ENCODE assay signal across 1 cellular context in the genomic region with DNA sequence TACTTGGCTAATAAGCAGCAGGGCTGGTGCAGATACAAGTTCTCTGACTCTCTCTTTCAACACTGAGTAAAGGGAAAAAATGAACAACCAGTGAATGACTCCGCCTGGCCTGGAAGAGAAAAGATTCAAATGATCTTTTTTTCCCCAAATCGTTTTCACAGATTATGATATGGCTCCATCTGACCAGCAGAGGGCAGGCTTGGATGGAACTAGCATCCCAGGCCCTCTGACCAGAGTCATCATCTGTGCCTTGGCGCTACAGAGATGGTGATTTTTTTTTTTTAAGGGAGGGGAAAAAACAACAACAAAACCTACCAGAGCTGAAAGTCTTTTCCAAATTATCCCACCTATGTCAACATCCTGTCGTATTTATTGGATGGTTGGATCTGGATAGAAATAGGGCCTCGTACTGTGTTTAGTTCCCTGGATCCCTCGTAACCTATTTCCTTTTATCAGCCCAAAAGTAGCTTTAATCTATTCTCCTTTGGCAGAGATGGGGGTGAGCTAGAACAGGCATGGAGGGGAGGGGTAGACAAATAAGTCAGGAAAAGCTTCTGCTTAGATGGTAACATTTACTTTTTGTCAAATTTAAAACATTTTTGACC.
TF ChIP-seq lines count a peak whose summit lies in the region.

No MANE protein-coding gene starts in this region.

TF ChIP-seq in K562, 482 proteins besides CTCF, POLR2A, EP300 and RAD21 (continued from another document and continues in another):
- TF ChIP-seq ZBTB40 (IDR thresholded peaks at IDR 0.05) (no peak), ZBTB40 (CRISPR knock-in tag; IDR thresholded peaks at IDR 0.05) (no peak), ZNF766 (CRISPR knock-in tag; conservative IDR thresholded peaks at IDR 0.05) (0 out of 2 replicates have a peak, but pooled peaks have one; percentile 37), ZNF551 (CRISPR knock-in tag; IDR thresholded peaks at IDR 0.05) (no peak), CC2D1A (IDR thresholded peaks at IDR 0.05) (peak; percentile 54; the same call in 1 of the 2 replicates), PYGO2 (tag; IDR thresholded peaks at IDR 0.05) (no peak), PATZ1 (CRISPR knock-in tag; IDR thresholded peaks at IDR 0.05; ENCODE audit: borderline replicate concordance) (no peak), ZBTB17 (CRISPR knock-in tag; IDR thresholded peaks at IDR 0.05) (no peak), ZNF707 (CRISPR knock-in tag; conservative IDR thresholded peaks at IDR 0.05) (no peak), SP2 (IDR thresholded peaks at IDR 0.05; ENCODE audit: extremely low read depth, low read depth, low read length, poor library complexity, severe bottlenecking) (no peak), ZNF143 (CRISPR knock-in tag; IDR thresholded peaks at IDR 0.05) (no peak), XRCC3 (IDR thresholded peaks at IDR 0.05) (no peak), NFYB (IDR thresholded peaks at IDR 0.05; ENCODE audit: extremely low read depth, insufficient read length) (no peak), JUND (IDR thresholded peaks at IDR 0.05; ENCODE audit: borderline replicate concordance, low read depth, low read length) (peak; percentile 45; the same call in 1 of the 2 replicates), JUND (tag; IDR thresholded peaks at IDR 0.05; ENCODE audit: borderline replicate concordance, low read depth, low read length) (no peak; the same call in 2 of the 3 replicates), TAF15 (IDR thresholded peaks at IDR 0.05; ENCODE audit: low read depth, low read length) (no peak), HEY1 (CRISPR knock-in tag; IDR thresholded peaks at IDR 0.05; ENCODE audit: borderline replicate concordance) (no peak), ZFP30 (CRISPR knock-in tag; IDR thresholded peaks at IDR 0.05; ENCODE audit: borderline replicate concordance) (no peak), WHSC1 (IDR thresholded peaks at IDR 0.05; ENCODE audit: low read length) (no peak), FIP1L1 (IDR thresholded peaks at IDR 0.05; ENCODE audit: low read depth, low read length, poor library complexity, severe bottlenecking) (no peak)
- TF ChIP-seq, protein P1, sequence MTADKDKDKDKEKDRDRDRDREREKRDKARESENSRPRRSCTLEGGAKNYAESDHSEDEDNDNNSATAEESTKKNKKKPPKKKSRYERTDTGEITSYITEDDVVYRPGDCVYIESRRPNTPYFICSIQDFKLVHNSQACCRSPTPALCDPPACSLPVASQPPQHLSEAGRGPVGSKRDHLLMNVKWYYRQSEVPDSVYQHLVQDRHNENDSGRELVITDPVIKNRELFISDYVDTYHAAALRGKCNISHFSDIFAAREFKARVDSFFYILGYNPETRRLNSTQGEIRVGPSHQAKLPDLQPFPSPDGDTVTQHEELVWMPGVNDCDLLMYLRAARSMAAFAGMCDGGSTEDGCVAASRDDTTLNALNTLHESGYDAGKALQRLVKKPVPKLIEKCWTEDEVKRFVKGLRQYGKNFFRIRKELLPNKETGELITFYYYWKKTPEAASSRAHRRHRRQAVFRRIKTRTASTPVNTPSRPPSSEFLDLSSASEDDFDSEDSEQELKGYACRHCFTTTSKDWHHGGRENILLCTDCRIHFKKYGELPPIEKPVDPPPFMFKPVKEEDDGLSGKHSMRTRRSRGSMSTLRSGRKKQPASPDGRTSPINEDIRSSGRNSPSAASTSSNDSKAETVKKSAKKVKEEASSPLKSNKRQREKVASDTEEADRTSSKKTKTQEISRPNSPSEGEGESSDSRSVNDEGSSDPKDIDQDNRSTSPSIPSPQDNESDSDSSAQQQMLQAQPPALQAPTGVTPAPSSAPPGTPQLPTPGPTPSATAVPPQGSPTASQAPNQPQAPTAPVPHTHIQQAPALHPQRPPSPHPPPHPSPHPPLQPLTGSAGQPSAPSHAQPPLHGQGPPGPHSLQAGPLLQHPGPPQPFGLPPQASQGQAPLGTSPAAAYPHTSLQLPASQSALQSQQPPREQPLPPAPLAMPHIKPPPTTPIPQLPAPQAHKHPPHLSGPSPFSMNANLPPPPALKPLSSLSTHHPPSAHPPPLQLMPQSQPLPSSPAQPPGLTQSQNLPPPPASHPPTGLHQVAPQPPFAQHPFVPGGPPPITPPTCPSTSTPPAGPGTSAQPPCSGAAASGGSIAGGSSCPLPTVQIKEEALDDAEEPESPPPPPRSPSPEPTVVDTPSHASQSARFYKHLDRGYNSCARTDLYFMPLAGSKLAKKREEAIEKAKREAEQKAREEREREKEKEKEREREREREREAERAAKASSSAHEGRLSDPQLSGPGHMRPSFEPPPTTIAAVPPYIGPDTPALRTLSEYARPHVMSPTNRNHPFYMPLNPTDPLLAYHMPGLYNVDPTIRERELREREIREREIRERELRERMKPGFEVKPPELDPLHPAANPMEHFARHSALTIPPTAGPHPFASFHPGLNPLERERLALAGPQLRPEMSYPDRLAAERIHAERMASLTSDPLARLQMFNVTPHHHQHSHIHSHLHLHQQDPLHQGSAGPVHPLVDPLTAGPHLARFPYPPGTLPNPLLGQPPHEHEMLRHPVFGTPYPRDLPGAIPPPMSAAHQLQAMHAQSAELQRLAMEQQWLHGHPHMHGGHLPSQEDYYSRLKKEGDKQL (CRISPR knock-in tag; IDR thresholded peaks at IDR 0.05; ENCODE audit: borderline replicate concordance): no peak
- TF ChIP-seq, protein P2, sequence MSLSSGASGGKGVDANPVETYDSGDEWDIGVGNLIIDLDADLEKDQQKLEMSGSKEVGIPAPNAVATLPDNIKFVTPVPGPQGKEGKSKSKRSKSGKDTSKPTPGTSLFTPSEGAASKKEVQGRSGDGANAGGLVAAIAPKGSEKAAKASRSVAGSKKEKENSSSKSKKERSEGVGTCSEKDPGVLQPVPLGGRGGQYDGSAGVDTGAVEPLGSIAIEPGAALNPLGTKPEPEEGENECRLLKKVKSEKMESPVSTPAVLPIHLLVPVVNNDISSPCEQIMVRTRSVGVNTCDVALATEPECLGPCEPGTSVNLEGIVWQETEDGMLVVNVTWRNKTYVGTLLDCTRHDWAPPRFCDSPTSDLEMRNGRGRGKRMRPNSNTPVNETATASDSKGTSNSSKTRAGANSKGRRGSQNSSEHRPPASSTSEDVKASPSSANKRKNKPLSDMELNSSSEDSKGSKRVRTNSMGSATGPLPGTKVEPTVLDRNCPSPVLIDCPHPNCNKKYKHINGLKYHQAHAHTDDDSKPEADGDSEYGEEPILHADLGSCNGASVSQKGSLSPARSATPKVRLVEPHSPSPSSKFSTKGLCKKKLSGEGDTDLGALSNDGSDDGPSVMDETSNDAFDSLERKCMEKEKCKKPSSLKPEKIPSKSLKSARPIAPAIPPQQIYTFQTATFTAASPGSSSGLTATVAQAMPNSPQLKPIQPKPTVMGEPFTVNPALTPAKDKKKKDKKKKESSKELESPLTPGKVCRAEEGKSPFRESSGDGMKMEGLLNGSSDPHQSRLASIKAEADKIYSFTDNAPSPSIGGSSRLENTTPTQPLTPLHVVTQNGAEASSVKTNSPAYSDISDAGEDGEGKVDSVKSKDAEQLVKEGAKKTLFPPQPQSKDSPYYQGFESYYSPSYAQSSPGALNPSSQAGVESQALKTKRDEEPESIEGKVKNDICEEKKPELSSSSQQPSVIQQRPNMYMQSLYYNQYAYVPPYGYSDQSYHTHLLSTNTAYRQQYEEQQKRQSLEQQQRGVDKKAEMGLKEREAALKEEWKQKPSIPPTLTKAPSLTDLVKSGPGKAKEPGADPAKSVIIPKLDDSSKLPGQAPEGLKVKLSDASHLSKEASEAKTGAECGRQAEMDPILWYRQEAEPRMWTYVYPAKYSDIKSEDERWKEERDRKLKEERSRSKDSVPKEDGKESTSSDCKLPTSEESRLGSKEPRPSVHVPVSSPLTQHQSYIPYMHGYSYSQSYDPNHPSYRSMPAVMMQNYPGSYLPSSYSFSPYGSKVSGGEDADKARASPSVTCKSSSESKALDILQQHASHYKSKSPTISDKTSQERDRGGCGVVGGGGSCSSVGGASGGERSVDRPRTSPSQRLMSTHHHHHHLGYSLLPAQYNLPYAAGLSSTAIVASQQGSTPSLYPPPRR (CRISPR knock-in tag; IDR thresholded peaks at IDR 0.05; ENCODE audit: borderline replicate concordance): no peak
- TF ChIP-seq, protein P3, sequence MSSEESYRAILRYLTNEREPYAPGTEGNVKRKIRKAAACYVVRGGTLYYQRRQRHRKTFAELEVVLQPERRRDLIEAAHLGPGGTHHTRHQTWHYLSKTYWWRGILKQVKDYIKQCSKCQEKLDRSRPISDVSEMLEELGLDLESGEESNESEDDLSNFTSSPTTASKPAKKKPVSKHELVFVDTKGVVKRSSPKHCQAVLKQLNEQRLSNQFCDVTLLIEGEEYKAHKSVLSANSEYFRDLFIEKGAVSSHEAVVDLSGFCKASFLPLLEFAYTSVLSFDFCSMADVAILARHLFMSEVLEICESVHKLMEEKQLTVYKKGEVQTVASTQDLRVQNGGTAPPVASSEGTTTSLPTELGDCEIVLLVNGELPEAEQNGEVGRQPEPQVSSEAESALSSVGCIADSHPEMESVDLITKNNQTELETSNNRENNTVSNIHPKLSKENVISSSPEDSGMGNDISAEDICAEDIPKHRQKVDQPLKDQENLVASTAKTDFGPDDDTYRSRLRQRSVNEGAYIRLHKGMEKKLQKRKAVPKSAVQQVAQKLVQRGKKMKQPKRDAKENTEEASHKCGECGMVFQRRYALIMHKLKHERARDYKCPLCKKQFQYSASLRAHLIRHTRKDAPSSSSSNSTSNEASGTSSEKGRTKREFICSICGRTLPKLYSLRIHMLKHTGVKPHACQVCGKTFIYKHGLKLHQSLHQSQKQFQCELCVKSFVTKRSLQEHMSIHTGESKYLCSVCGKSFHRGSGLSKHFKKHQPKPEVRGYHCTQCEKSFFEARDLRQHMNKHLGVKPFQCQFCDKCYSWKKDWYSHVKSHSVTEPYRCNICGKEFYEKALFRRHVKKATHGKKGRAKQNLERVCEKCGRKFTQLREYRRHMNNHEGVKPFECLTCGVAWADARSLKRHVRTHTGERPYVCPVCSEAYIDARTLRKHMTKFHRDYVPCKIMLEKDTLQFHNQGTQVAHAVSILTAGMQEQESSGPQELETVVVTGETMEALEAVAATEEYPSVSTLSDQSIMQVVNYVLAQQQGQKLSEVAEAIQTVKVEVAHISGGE (CRISPR knock-in tag; IDR thresholded peaks at IDR 0.05): no peak
- TF ChIP-seq, protein P4, sequence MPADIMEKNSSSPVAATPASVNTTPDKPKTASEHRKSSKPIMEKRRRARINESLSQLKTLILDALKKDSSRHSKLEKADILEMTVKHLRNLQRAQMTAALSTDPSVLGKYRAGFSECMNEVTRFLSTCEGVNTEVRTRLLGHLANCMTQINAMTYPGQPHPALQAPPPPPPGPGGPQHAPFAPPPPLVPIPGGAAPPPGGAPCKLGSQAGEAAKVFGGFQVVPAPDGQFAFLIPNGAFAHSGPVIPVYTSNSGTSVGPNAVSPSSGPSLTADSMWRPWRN (IDR thresholded peaks at IDR 0.05; ENCODE audit: low read depth): no peak
